Comparison of ENCODE assay signal across 8 cellular contexts in the genomic region with DNA sequence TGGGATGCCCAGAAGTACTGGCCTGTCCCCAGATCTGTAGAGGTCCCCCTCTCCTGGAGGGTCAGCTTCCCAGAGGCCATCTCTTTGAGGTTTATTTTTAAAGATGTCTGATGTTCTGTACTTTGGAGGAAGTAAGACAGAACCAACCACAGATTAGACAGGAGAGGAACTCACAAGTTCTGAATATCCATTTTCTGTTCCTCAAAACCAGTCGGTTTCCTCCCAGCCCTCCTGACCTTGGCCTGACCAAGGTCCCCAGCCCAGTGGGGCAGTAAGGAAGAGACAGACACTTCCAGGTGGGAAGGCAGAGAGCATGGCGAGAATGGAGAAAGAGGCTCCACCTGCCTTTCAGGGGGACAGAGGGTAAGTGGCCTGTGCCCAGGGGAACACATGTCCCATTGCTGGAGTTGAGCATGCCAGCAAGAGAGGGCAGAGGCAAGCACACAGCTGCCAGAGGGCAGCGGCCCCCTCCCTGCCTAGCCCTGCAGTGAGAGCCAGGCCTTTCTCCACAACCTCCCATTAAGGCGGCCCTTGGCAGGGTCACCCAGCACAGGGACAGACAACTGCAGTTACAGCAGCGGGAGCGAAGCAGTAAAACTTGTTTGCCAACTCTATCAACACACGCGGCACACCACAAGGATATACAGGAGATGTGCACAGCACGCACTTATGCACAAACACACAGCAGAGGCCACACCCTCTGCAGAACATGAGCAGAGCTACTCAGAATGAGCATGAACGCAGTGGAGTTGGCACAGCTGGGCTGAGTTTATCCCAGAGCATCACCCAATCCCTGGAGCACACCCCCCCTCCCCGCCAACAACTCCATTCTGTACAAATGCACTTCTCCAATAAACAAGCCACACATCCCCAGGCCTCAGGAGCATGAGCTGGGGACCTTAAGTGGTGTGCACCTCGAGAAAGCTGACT. TPM values are rescaled to one million over a fixed set of nuclear protein-coding genes. Genes with fewer than 3 reads are reported as not detected.
DNase-seq lines count a peak whose midpoint lies in the region; ATAC-seq and TF ChIP-seq lines count a peak whose summit lies in the region.

No MANE protein-coding gene starts in this region.

- H3K9ac ChIP-seq in Loucy (ENCODE audit: low read depth, low read length, poor library complexity, severe bottlenecking): no peak overlapping the region

- WGBS in lower leg skin, 2 donors: 27 to 35% methylated on average over 11 of the region's 12 CpGs
- 38% methylated on average over 6 of the region's 12 CpGs for WGBS in suprapubic skin

- H3K36me3 ChIP-seq in Loucy (ENCODE audit: insufficient read depth, low read length) (no peaks in the 10 kb centered on the region), suprapubic skin (no peaks in the 10 kb centered on the region)

- H3K27ac ChIP-seq in VCaP (peak overlapping the region; percentile 99), suprapubic skin (peak overlapping the region; percentile 75)

- H3K4me2 ChIP-seq in Loucy (ENCODE audit: low read depth, low read length, poor library complexity, severe bottlenecking): no peak overlapping the region

- H2AFZ ChIP-seq in Loucy (ENCODE audit: low read length): 0 out of 2 replicates have a peak overlapping the region, but pooled peaks have one; percentile 43

- no peaks in the 10 kb centered on the region for H3F3A ChIP-seq in Loucy (ENCODE audit: low read depth)

- TF ChIP-seq POLR2A in lower leg skin (IDR thresholded peaks at IDR 0.05): no peak
- no peak for TF ChIP-seq POLR2A in suprapubic skin (IDR thresholded peaks at IDR 0.05)

- no peaks in the 10 kb centered on the region for H4K20me1 ChIP-seq in Loucy (ENCODE audit: insufficient read depth, low read length, poor library complexity, severe bottlenecking)

- no peak for ATAC-seq in GM18868 (IDR thresholded peaks at IDR 0.05; ENCODE audit: unreplicated experiment)

- H3K9me3 ChIP-seq in Loucy (ENCODE audit: insufficient read depth, low read depth, low read length) (no peaks in the 10 kb centered on the region), suprapubic skin (no peaks in the 10 kb centered on the region)

- no peak for TF ChIP-seq EP300 in suprapubic skin (IDR thresholded peaks at IDR 0.05)

- no peaks in the 10 kb centered on the region for H3K27me3 ChIP-seq in Loucy (ENCODE audit: insufficient read depth, low read length, poor library complexity, severe bottlenecking)
- H3K27me3 ChIP-seq in suprapubic skin: no peaks in the 10 kb centered on the region

- intact Hi-C loops in lower leg skin (cut with DNase I; ENCODE audit: low total_unique reads): no loop called here

- H3K4me3 ChIP-seq in Loucy (ENCODE audit: low read length, poor library complexity, severe bottlenecking) (no peak overlapping the region), lower leg skin (ENCODE audit: low read depth, poor library complexity, severe bottlenecking) (no peak overlapping the region), suprapubic skin (peak overlapping the region; percentile 0)

- peak; percentile 75 to 91 for DNase-seq in lower leg skin (ENCODE audit: low spot score in 2 of 2)
- no peak for DNase-seq in suprapubic skin (ENCODE audit: low spot score in 2 of 2)
- DNase-seq in activated T-cell treated with anti-CD3 and anti-CD28 coated beads, Interleukin-2, amount 50 U/mL, for 1 hour: no peak
- no peak for DNase-seq in activated CD8-positive, alpha-beta memory T cell treated with anti-CD3 and anti-CD28 coated beads for 24 hours
- no peak for DNase-seq in effector CD4-positive, alpha-beta T cell

- H3K4me1 ChIP-seq in Loucy (ENCODE audit: insufficient read depth, low read length, poor library complexity, severe bottlenecking) (peaks cover 11% of the 10 kb centered on the region), suprapubic skin (peaks cover 91% of the 10 kb centered on the region)

- TF ChIP-seq CTCF in Loucy (conservative IDR thresholded peaks at IDR 0.05; ENCODE audit: low read length) (no peak), VCaP (conservative IDR thresholded peaks at IDR 0.05) (no peak), lower leg skin (IDR thresholded peaks at IDR 0.05) (no peak), suprapubic skin (IDR thresholded peaks at IDR 0.05) (no peak)

- H3K9me2 ChIP-seq in Loucy (replicated peaks; ENCODE audit: low read depth, low read length): no peaks in the 10 kb centered on the region

- H3K79me2 ChIP-seq in Loucy (ENCODE audit: insufficient read depth, low read length): no peaks in the 10 kb centered on the region

RNA-seq across cellular contexts. Expression of a gene that starts 18.5 kb away (rescaled TPM):
- total RNA-seq in lower leg skin: 10 to 100 TPM; 23.5 to 42.7 (median 30.2) TPM
- 10 to 100 TPM; 15.7 to 28.2 (median 23.5) TPM for total RNA-seq in suprapubic skin

RNA-seq across cellular contexts. Expression of a gene that starts 30.5 kb away (rescaled TPM):
- total RNA-seq in lower leg skin (10 to 100 TPM in 3 of 4 donors, 1 to 10 TPM in 1; 7.6 to 15.3 (median 14.4) TPM), suprapubic skin (10 to 100 TPM; 16.1 to 22.1 (median 20.6) TPM)

RNA-seq across cellular contexts. Expression of a gene that starts 44.5 kb away (rescaled TPM):
- total RNA-seq in lower leg skin: 10 to 100 TPM in 1 of 4 donors, 1 to 10 TPM in 3; 4.9 to 12.4 (median 8.8) TPM
- 10 to 100 TPM in 1 of 4 donors, 1 to 10 TPM in 3; 6.1 to 22.3 (median 7.2) TPM for total RNA-seq in suprapubic skin

Comparison
In these comparisons a context has a peak if more than half of its experiments do, and no peak if none do; other contexts are left out.
1. DNase-seq: peak in lower leg skin (2 of 2); none in suprapubic skin (0 of 2), activated T-cell treated with anti-CD3 and anti-CD28 coated beads, Interleukin-2, amount 50 U/mL, for 1 hour (single experiment), activated CD8-positive, alpha-beta memory T cell treated with anti-CD3 and anti-CD28 coated beads for 24 hours (single experiment) and effector CD4-positive, alpha-beta T cell (single experiment).